10 cellular contexts compared by ENCODE assay signal in genomic region chr5:114055318-114055788, GRCh38.
DNase-seq lines count a peak whose midpoint lies in the region; ATAC-seq and TF ChIP-seq lines count a peak whose summit lies in the region.
"Had no signal": no experiment of that assay in that cellular context is flagged by ENCODE, and none has a peak within 500 bp of the region (broad histone marks: within the 10 kb centered on the region; RNA-seq: fewer than 3 reads in every experiment).

No MANE protein-coding gene starts in this region.

- H3K4me3 Mint-ChIP-seq in stimulated activated naive CD8-positive, alpha-beta T cell treated with anti-CD3 and anti-CD28 coated beads, Interleukin-15, amount 100 ng/mL, for 72 hours, result no peak overlapping the region
- H3K4me3 Mint-ChIP-seq: CD4-positive, CD25-positive, alpha-beta regulatory T cell; T-helper 1 cell treated with Interleukin-12 subunit alpha and Interleukin-12 subunit beta and Interleukin-4 antibody, amounts not matched to agents 30 μg/mL and 1 μg/mL, for 36 hours had no signal

- peaks cover 0 to 7% of the 10 kb centered on the region in 2 donors for H3K9me3 Mint-ChIP-seq in stimulated activated naive CD8-positive, alpha-beta T cell treated with anti-CD3 and anti-CD28 coated beads, Interleukin-15, amount 100 ng/mL, for 72 hours
- H3K9me3 Mint-ChIP-seq: T-helper 1 cell treated with Interleukin-12 subunit alpha and Interleukin-12 subunit beta and Interleukin-4 antibody, amounts not matched to agents 30 μg/mL and 1 μg/mL, for 36 hours had no signal

- H3K4me3 ChIP-seq in A673 (ENCODE audit: low read depth, low read length, poor library complexity, severe bottlenecking), result peak overlapping the region; percentile 23
- peak overlapping the region; percentile 35 to 36 for H3K4me3 ChIP-seq in left lung
- peak overlapping the region; percentile 16 to 47 (median 23) for H3K4me3 ChIP-seq in tibial nerve

- DNase-seq in A673 (ENCODE audit: low spot score) (peak; percentile 66), NCI-H2081 (lab: John Stamatoyannopoulos, UW) (peak; percentile 66 to 77), dedifferentiated amniotic fluid mesenchymal stem cell (ENCODE audit: extremely low spot score) (peak; percentile 65), left lung (peak; percentile 52 to 81), tibial nerve (ENCODE audit: low spot score in 2 of 2) (no peak), HT-29 (ENCODE audit: low spot score) (no peak)
- no peak for DNase-seq in stimulated activated naive CD8-positive, alpha-beta T cell treated with anti-CD3 and anti-CD28 coated beads, Interleukin-15, amount 100 ng/mL, for 72 hours
- DNase-seq: CD4-positive, CD25-positive, alpha-beta regulatory T cell had no signal

- peak; percentile 96 for ATAC-seq in left lung
- ATAC-seq in GM18870 (IDR thresholded peaks at IDR 0.05; ENCODE audit: unreplicated experiment), result no peak
- ATAC-seq in stimulated activated naive CD8-positive, alpha-beta T cell treated with anti-CD3 and anti-CD28 coated beads, Interleukin-15, amount 100 ng/mL, for 72 hours, result no peak

- 0% methylated on average over 34 to 37 of the region's 37 CpGs for WGBS in tibial nerve, 2 donors

- POLR2A ChIA-PET in A673 (lab: Charles Lee; ENCODE audit: low non-redundant PET), result no interaction called here

- CTCF ChIA-PET in A673 (lab: Charles Lee), result no interaction called here

- no peaks in the 10 kb centered on the region for H3K4me1 Mint-ChIP-seq in stimulated activated naive CD8-positive, alpha-beta T cell treated with anti-CD3 and anti-CD28 coated beads, Interleukin-15, amount 100 ng/mL, for 72 hours
- H3K4me1 Mint-ChIP-seq: CD4-positive, CD25-positive, alpha-beta regulatory T cell had no signal

- no peaks in the 10 kb centered on the region for H3K9me3 ChIP-seq in A673 (ENCODE audit: low read depth, low read length, poor library complexity, severe bottlenecking)
- no peaks in the 10 kb centered on the region for H3K9me3 ChIP-seq in left lung
- H3K9me3 ChIP-seq in tibial nerve, result no peaks in the 10 kb centered on the region

- peaks cover 55% of the 10 kb centered on the region for H3K27me3 Mint-ChIP-seq in stimulated activated naive CD8-positive, alpha-beta T cell treated with anti-CD3 and anti-CD28 coated beads, Interleukin-15, amount 100 ng/mL, for 72 hours

- intact Hi-C loops in A673 (cut with micrococcal nuclease; ENCODE audit: unreplicated experiment), result no loop called here
- intact Hi-C loops in left lung (cut with DNase I), result no loop called here

- TF ChIP-seq POLR2A in tibial nerve (IDR thresholded peaks at IDR 0.05), result no peak

- H3K27ac ChIP-seq in A673 (ENCODE audit: low read depth, low read length, poor library complexity, severe bottlenecking), result no peak overlapping the region
- no peak overlapping the region for H3K27ac ChIP-seq in left lung
- H3K27ac ChIP-seq in tibial nerve, result no peak overlapping the region

- H3K27ac Mint-ChIP-seq in stimulated activated naive CD8-positive, alpha-beta T cell treated with anti-CD3 and anti-CD28 coated beads, Interleukin-15, amount 100 ng/mL, for 72 hours, result no peak overlapping the region
- H3K27ac Mint-ChIP-seq: CD4-positive, CD25-positive, alpha-beta regulatory T cell; T-helper 1 cell treated with Interleukin-12 subunit alpha and Interleukin-12 subunit beta and Interleukin-4 antibody, amounts not matched to agents 30 μg/mL and 1 μg/mL, for 36 hours had no signal

- H3K27me3 ChIP-seq in A673 (replicated peaks; ENCODE audit: insufficient read depth, low read depth, low read length, poor library complexity) (peaks cover 37% of the 10 kb centered on the region), left lung (peaks cover 24 to 34% of the 10 kb centered on the region in 2 donors), tibial nerve (peaks cover 0 to 39% of the 10 kb centered on the region in 2 donors)

- H3K4me1 ChIP-seq in A673 (ENCODE audit: insufficient read depth, low read length, poor library complexity, severe bottlenecking) (peaks cover 8% of the 10 kb centered on the region), left lung (peaks cover 6 to 7% of the 10 kb centered on the region in 2 donors), tibial nerve (peaks cover 0 to 21% (median 0%) of the 10 kb centered on the region in 4 donors)

- BruUV-seq in A673 (replicated peaks; lab: Mats Ljungman, UMichigan), result no TSS peak

- TF ChIP-seq CTCF in A673 (conservative IDR thresholded peaks at IDR 0.05; ENCODE audit: low read depth, low read length) (no peak), left lung (IDR thresholded peaks at IDR 0.05) (no peak), tibial nerve (IDR thresholded peaks at IDR 0.05) (no peak)

- H3K36me3 ChIP-seq in A673 (ENCODE audit: insufficient read depth, low read length, poor library complexity, severe bottlenecking), result no peaks in the 10 kb centered on the region
- no peaks in the 10 kb centered on the region for H3K36me3 ChIP-seq in left lung
- H3K36me3 ChIP-seq in tibial nerve, result no peaks in the 10 kb centered on the region

- TF ChIP-seq EP300 in tibial nerve (IDR thresholded peaks at IDR 0.05), result no peak

Comparison
In these comparisons a context has a peak if more than half of its experiments do, and no peak if none do; other contexts are left out.
1. DNase-seq: peak in A673 (single experiment), NCI-H2081 (2 of 2), dedifferentiated amniotic fluid mesenchymal stem cell (single experiment) and left lung (2 of 2); none in tibial nerve (0 of 2), HT-29 (single experiment) and stimulated activated naive CD8-positive, alpha-beta T cell treated with anti-CD3 and anti-CD28 coated beads, Interleukin-15, amount 100 ng/mL, for 72 hours (0 of 2).
2. Peak in every context shown above with its lines, with median percentiles within 50 percentile points of each other: H3K4me3 ChIP-seq.